ENCODE assay signal across 25 cellular contexts in the genomic region with DNA sequence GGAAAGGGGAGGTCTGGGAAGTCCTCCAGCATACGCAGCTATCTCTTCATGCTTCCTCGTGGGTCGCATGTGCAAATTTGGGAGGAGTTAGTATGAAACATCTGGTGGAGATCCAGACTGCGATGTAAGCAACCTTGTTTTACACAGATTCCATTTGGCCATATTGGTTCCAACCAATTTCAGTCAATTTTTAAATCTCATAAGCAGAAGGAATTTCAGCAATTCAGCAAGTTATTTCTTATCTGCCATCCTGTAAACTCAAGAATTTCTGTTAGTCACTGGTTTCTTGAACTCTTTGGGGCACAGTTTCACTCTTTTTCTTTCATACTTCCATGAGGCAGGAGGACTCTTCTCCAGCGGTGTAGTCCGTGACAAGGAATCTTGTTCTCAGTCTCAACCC.
"Had no signal": no experiment of that assay in that cellular context is flagged by ENCODE, and none has a peak within 500 bp of the region (broad histone marks: within the 10 kb centered on the region; RNA-seq: fewer than 3 reads in every experiment).

No MANE protein-coding gene starts in this region.

- H3K27me3 ChIP-seq: foreskin keratinocyte, heart left ventricle had no signal

- FAIRE-seq: urothelium cell line had no signal

- DNase-seq: activated CD4-positive, alpha-beta memory T cell treated with anti-CD3 and anti-CD28 coated beads, Interleukin-2, amount 10 ng/mL, durations not matched to agents 7 days and 5 days; activated CD4-positive, alpha-beta T cell treated with anti-CD3 and anti-CD28 coated beads for 1 hour; activated CD4-positive, alpha-beta T cell treated with anti-CD3 and anti-CD28 coated beads, Interleukin-2, amount 10 ng/mL, durations not matched to agents 7 days and 5 days; activated CD8-positive, alpha-beta memory T cell treated with anti-CD3 and anti-CD28 coated beads, Interleukin-2, amount 50 U/mL, for 48 hours; activated gamma-delta T cell; activated naive CD4-positive, alpha-beta T cell treated with anti-CD3 and anti-CD28 coated beads, Interleukin-2, amount 10 ng/mL, durations not matched to agents 7 days and 5 days; activated naive CD8-positive, alpha-beta T cell treated with anti-CD3 and anti-CD28 coated beads, Interleukin-2, amount 10 ng/mL, durations not matched to agents 7 days and 5 days; activated T-cell treated with anti-CD3 and anti-CD28 coated beads, Interleukin-2, amount 50 U/mL, for 24 hours; amygdala; cortex of kidney; endodermal cell; foreskin keratinocyte; heart left ventricle; hypothalamus; immature natural killer cell; lower lobe of right lung; mesenchymal stem cell; naive thymus-derived CD8-positive, alpha-beta T cell; nucleus accumbens; right cardiac atrium; stimulated activated CD4-positive, alpha-beta T cell treated with anti-CD3 and anti-CD28 coated beads, Interleukin-2, amount 100 ng/mL, for 48 hours; T-helper 2 cell had no signal

- H3K9me3 ChIP-seq: heart left ventricle, lower lobe of right lung, thoracic aorta had no signal

- H3K4me1 ChIP-seq: foreskin keratinocyte, lower lobe of right lung, parathyroid adenoma had no signal

- H3K36me3 ChIP-seq: heart left ventricle, lower lobe of right lung, thoracic aorta had no signal

- H3K9ac ChIP-seq: parathyroid adenoma had no signal

- H3K79me2 ChIP-seq: parathyroid adenoma had no signal

- H3K27ac ChIP-seq: foreskin keratinocyte, heart left ventricle, lower lobe of right lung, parathyroid adenoma, thoracic aorta had no signal

- H2AFZ ChIP-seq: parathyroid adenoma had no signal

- H3K4me3 ChIP-seq: heart left ventricle, lower lobe of right lung, thoracic aorta had no signal
